14 cellular contexts compared by ENCODE assay signal in genomic region chr9:87751869-87752268, GRCh38. TPM values are rescaled to one million over a fixed set of nuclear protein-coding genes. Genes with fewer than 3 reads are reported as not detected.
DNase-seq lines count a peak whose midpoint lies in the region; ATAC-seq and TF ChIP-seq lines count a peak whose summit lies in the region.
"Had no signal": no experiment of that assay in that cellular context is flagged by ENCODE, and none has a peak within 500 bp of the region (broad histone marks: within the 10 kb centered on the region; RNA-seq: fewer than 3 reads in every experiment).

No MANE protein-coding gene starts in this region.

- H3K36me3 Mint-ChIP-seq in mesothelial cell of epicardium = no peaks in the 10 kb centered on the region
- H3K36me3 Mint-ChIP-seq: CD14-positive monocyte; CD8-positive, alpha-beta T cell; IgD-negative memory B cell had no signal

- TF ChIP-seq CTCF in HEK293 (tag by site-specific recombination; IDR thresholded peaks at IDR 0.05) (no peak), right lobe of liver (IDR thresholded peaks at IDR 0.05) (no peak), mesothelial cell of epicardium (IDR thresholded peaks at IDR 0.05; ENCODE audit: unreplicated experiment) (no peak)

- no peak for TF ChIP-seq POLR2A in right lobe of liver (IDR thresholded peaks at IDR 0.05)

- DNase-seq in ACHN (peak; percentile 25), glomerular visceral epithelial cell (ENCODE audit: extremely low spot score) (peak; percentile 29), right lobe of liver (no peak), mesothelial cell of epicardium (ENCODE audit: low spot score in 2 of 2, unreplicated experiment in 2 of 2) (no peak), NCI-H345 (lab: John Stamatoyannopoulos, UW) (no peak)
- DNase-seq: CD8-positive, alpha-beta T cell; COR-L47; DMS53; GF-D8 had no signal

- H3K4me1 Mint-ChIP-seq in mesothelial cell of epicardium = no peaks in the 10 kb centered on the region
- H3K4me1 Mint-ChIP-seq: CD14-positive monocyte, IgD-negative memory B cell had no signal

- H3K4me1 ChIP-seq in HEK293 (ENCODE audit: control insufficient read depth, insufficient read depth, low read length) (no peaks in the 10 kb centered on the region), right lobe of liver (peaks cover 0 to 16% (median 5%) of the 10 kb centered on the region in 4 donors)

- no peak overlapping the region for H3K27ac ChIP-seq in HEK293 (ENCODE audit: extremely low read depth, low read depth, low read length)
- peak overlapping the region in 2 of 3 donors; percentile 53 to 58 for H3K27ac ChIP-seq in right lobe of liver

- no peaks in the 10 kb centered on the region for H3K36me3 ChIP-seq in HEK293 (ENCODE audit: control insufficient read depth in 2 of 2, insufficient read depth in 1 of 2, low read length in 2 of 2)
- no peaks in the 10 kb centered on the region for H3K36me3 ChIP-seq in right lobe of liver

- ATAC-seq in right lobe of liver (peak; percentile 51 to 64 (median 58)), GM21576 (IDR thresholded peaks at IDR 0.05; ENCODE audit: unreplicated experiment) (no peak)
- ATAC-seq: CD8-positive, alpha-beta T cell; HCT116 had no signal

- POLR2A ChIA-PET in HEK293 (lab: Yijun Ruan, JAX) = no interaction called here

- H3K9me3 ChIP-seq in HEK293 (ENCODE audit: control insufficient read depth, insufficient read depth, low read depth, low read length) (no peaks in the 10 kb centered on the region), right lobe of liver (no peaks in the 10 kb centered on the region)

- CTCF ChIA-PET in HEK293 (lab: Yijun Ruan, JAX) = no interaction called here

- intact Hi-C loops in right lobe of liver (cut with DNase I) = no loop called here

- H3K27me3 Mint-ChIP-seq in mesothelial cell of epicardium (ENCODE audit: low read depth) = no peaks in the 10 kb centered on the region

- in situ Hi-C loops in ACHN (cut with HindIII; ENCODE audit: low pct_ligation_motif_present, low pct_unique_long_range_greater_than_20kb, low sequenced_read_pairs) = no loop called here

- H3K27me3 ChIP-seq in right lobe of liver = no peaks in the 10 kb centered on the region

- WGBS in right lobe of liver (ENCODE audit: insufficient coverage, low coverage, low lambda C conversion rate, missing lambda C conversion rate) = 26% methylated on average over 4 of the region's 4 CpGs

- H3K4me3 ChIP-seq in HEK293 (ENCODE audit: low read depth, low read length) (no peak overlapping the region), right lobe of liver (no peak overlapping the region)

- H3K27ac Mint-ChIP-seq in mesothelial cell of epicardium = no peak overlapping the region
- H3K27ac Mint-ChIP-seq: CD14-positive monocyte; CD8-positive, alpha-beta T cell; IgD-negative memory B cell had no signal

- no peak overlapping the region for H3K4me3 Mint-ChIP-seq in mesothelial cell of epicardium
- H3K4me3 Mint-ChIP-seq: CD14-positive monocyte; CD8-positive, alpha-beta T cell; IgD-negative memory B cell had no signal

- H3K9me3 Mint-ChIP-seq in mesothelial cell of epicardium = peaks cover 18% of the 10 kb centered on the region

TF ChIP-seq in HEK293, 187 proteins besides CTCF, POLR2A, EP300 and RAD21:
- TF ChIP-seq ZNF776 (tag by site-specific recombination; IDR thresholded peaks at IDR 0.05; ENCODE audit: borderline replicate concordance) (no peak), ZNF155 (tag by site-specific recombination; IDR thresholded peaks at IDR 0.05) (no peak), REST (tag by site-specific recombination; IDR thresholded peaks at IDR 0.05) (peak; percentile 67), ZNF561 (tag by site-specific recombination; IDR thresholded peaks at IDR 0.05; ENCODE audit: borderline replicate concordance) (no peak), PATZ1 (tag by site-specific recombination; IDR thresholded peaks at IDR 0.05) (no peak)

RNA-seq across cellular contexts. Expression of gene CTSL, which starts 25.9 kb away (rescaled TPM):
- 100 to 1,000 TPM; 135 to 221 (median 164) TPM for total RNA-seq in right lobe of liver
- total RNA-seq in mesothelial cell of epicardium = 85.9 to 90.5 TPM (median 86.2 TPM) in 3 replicates

Comparison
In these comparisons a context has a peak if more than half of its experiments do, and no peak if none do; other contexts are left out.
1. DNase-seq: peak in ACHN (single experiment) and glomerular visceral epithelial cell (single experiment); none in right lobe of liver (0 of 3), mesothelial cell of epicardium (0 of 2) and NCI-H345 (single experiment).